ENCODE assay signal across 8 cellular contexts in the genomic region with DNA sequence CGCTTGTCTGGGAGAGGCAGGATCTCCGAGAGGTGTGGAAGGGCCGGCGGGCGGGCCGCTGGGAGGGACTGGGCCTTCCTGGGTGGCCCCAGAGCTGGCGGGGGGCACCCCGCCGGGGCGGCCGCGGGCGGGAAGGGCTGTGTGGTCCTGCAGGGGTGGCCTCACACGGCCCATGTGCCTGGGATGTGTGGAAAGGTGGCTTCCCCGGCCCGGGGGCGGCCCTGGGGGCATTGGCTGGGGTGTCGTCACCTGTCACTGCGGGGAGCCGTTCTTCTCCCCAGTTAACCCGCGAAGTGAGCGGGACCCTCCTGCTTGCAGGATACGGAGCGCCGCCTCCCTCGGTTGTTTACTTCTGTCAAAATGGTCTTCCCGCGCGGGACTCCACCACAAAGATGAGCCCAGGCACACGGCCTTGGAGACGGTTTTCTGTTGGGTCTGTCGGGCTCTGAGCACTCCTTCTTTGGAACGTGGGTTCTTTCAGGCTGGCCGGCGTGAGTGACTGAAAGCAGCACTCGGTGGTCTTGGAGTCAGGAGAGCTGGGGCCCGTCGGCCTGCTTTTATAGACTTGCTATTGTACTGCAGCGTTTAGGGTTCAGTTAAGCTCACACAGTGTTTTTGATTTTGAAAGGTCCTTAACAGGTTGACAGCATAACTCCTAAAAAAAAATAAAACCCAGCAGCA. TPM values are rescaled to one million over a fixed set of nuclear protein-coding genes. Genes with fewer than 3 reads are reported as not detected.
DNase-seq lines count a peak whose midpoint lies in the region; ATAC-seq and FAIRE-seq lines count a peak whose summit lies in the region.

No MANE protein-coding gene starts in this region.

- peak; percentile 27 for ATAC-seq in HG02981 (IDR thresholded peaks at IDR 0.05; ENCODE audit: unreplicated experiment)

- DNase-seq in SKM-1 treated with dmso at 0.1 percent for 144 hours (lab: John Stamatoyannopoulos, UW; ENCODE audit: unreplicated experiment) (peak; percentile 21), SKM-1 (lab: John Stamatoyannopoulos, UW; ENCODE audit: unreplicated experiment) (no peak), RKO (ENCODE audit: low spot score) (peak; percentile 65), cardiac septum (ENCODE audit: low spot score) (peak; percentile 78), pons (ENCODE audit: low spot score) (peak; percentile 24), urothelium cell line (ENCODE audit: low spot score) (peak; percentile 20)
- peak; percentile 76 for DNase-seq in activated naive CD4-positive, alpha-beta T cell treated with anti-CD3 and anti-CD28 coated beads, Interleukin-2, amount 10 ng/mL, durations not matched to agents 7 days and 5 days

- peak overlapping the region; percentile 98 for H3K4me3 Mint-ChIP-seq in activated naive CD4-positive, alpha-beta T cell treated with anti-CD3 and anti-CD28 coated beads, Interleukin-2, amount 10 ng/mL, durations not matched to agents 7 days and 5 days

- peaks cover 17% of the 10 kb centered on the region for H3K27me3 Mint-ChIP-seq in activated naive CD4-positive, alpha-beta T cell treated with anti-CD3 and anti-CD28 coated beads, Interleukin-2, amount 10 ng/mL, durations not matched to agents 7 days and 5 days

- no peaks in the 10 kb centered on the region for H3K9me3 Mint-ChIP-seq in activated naive CD4-positive, alpha-beta T cell treated with anti-CD3 and anti-CD28 coated beads, Interleukin-2, amount 10 ng/mL, durations not matched to agents 7 days and 5 days

- CTCF ChIA-PET in activated naive CD4-positive, alpha-beta T cell treated with anti-CD3 and anti-CD28 coated beads, Interleukin-2, amount 10 ng/mL, durations not matched to agents 7 days and 5 days (lab: Charles Lee), result no interaction called here

- intact Hi-C loops in cardiac septum (cut with DNase I), result loop anchor here (5.0 kb wide), 1 partner anchor 71 kb away; a partner anchor contains a TSS

- H3K36me3 Mint-ChIP-seq in activated naive CD4-positive, alpha-beta T cell treated with anti-CD3 and anti-CD28 coated beads, Interleukin-2, amount 10 ng/mL, durations not matched to agents 7 days and 5 days, result peaks cover 28% of the 10 kb centered on the region

- H3K4me1 Mint-ChIP-seq in activated naive CD4-positive, alpha-beta T cell treated with anti-CD3 and anti-CD28 coated beads, Interleukin-2, amount 10 ng/mL, durations not matched to agents 7 days and 5 days, result peaks cover 50% of the 10 kb centered on the region

- FAIRE-seq in urothelium cell line (lab: Jason Lieb, UNC), result no peak

- H3K27ac Mint-ChIP-seq in activated naive CD4-positive, alpha-beta T cell treated with anti-CD3 and anti-CD28 coated beads, Interleukin-2, amount 10 ng/mL, durations not matched to agents 7 days and 5 days, result peak overlapping the region; percentile 98

RNA-seq across cellular contexts. Expression of a gene that starts 0.7 kb away (rescaled TPM):
- 21.3 TPM for total RNA-seq in cardiac septum
